16 cellular contexts compared by ENCODE assay signal in genomic region chr11:72985645-72986044, GRCh38.
DNase-seq lines count a peak whose midpoint lies in the region; ATAC-seq, FAIRE-seq and TF ChIP-seq lines count a peak whose summit lies in the region.
"Had no signal": no experiment of that assay in that cellular context is flagged by ENCODE, and none has a peak within 500 bp of the region (broad histone marks: within the 10 kb centered on the region; RNA-seq: fewer than 3 reads in every experiment).

No MANE protein-coding gene starts in this region.

- H3K4me3 Mint-ChIP-seq in CD14-positive monocyte, result no peak overlapping the region
- H3K4me3 Mint-ChIP-seq: activated naive CD8-positive, alpha-beta T cell; T-cell had no signal

- in situ Hi-C loops in HepG2 (cut with HindIII; ENCODE audit: extremely low pct_ligation_motif_present, low pct_unique_long_range_greater_than_20kb), result no loop called here

- H3K27me3 ChIP-seq in HepG2 (ENCODE audit: control insufficient read depth in 1 of 2, insufficient read depth in 2 of 2, low read length in 2 of 2), result no peaks in the 10 kb centered on the region
- H3K27me3 ChIP-seq in upper lobe of left lung, result no peaks in the 10 kb centered on the region
- H3K27me3 ChIP-seq: ovary had no signal

- H3K27ac Mint-ChIP-seq in CD14-positive monocyte, result peak overlapping the region; percentile 31 to 90 (median 78)
- H3K27ac Mint-ChIP-seq: activated naive CD8-positive, alpha-beta T cell; T-cell had no signal

- TF ChIP-seq POLR2A in HepG2 (IDR thresholded peaks at IDR 0.05; ENCODE audit: insufficient read depth in 1 of 2, low read depth in 2 of 2, low read length in 2 of 2) (no peak), upper lobe of left lung (IDR thresholded peaks at IDR 0.05) (no peak)

- no peak overlapping the region for H3K9ac ChIP-seq in HepG2 (ENCODE audit: insufficient read depth, low read depth, low read length)

- intact Hi-C loops in CD14-positive monocyte (cut with micrococcal nuclease) (no loop called here), HepG2 (cut with micrococcal nuclease; ENCODE audit: unreplicated experiment) (no loop called here)

- BruUV-seq in HepG2 (replicated peaks; lab: Mats Ljungman, UMichigan), result no TSS peak

- H3K4me3 ChIP-seq in HepG2 (replicated peaks in 1 of 3; ENCODE audit: insufficient read depth in 1 of 3, low read depth in 2 of 3, low read length in 3 of 3) (no peak overlapping the region), upper lobe of left lung (no peak overlapping the region)
- H3K4me3 ChIP-seq: ovary, PC-9, thoracic aorta had no signal

- no peak for TF ChIP-seq CTCF in CD14-positive monocyte (IDR thresholded peaks at IDR 0.05)
- no peak for TF ChIP-seq CTCF in HepG2 (CRISPR knock-in tag; IDR thresholded peaks at IDR 0.05)
- no peak for TF ChIP-seq CTCF in upper lobe of left lung (IDR thresholded peaks at IDR 0.05)

- peaks cover 16 to 63% of the 10 kb centered on the region in 2 experiments for H3K36me3 ChIP-seq in HepG2 (replicated peaks in 1 of 2; ENCODE audit: control insufficient read depth in 1 of 2, insufficient read depth in 2 of 2, low read length in 2 of 2)
- peaks cover 0 to 20% (median 0%) of the 10 kb centered on the region in 4 donors for H3K36me3 ChIP-seq in upper lobe of left lung
- H3K36me3 ChIP-seq: ovary, thoracic aorta had no signal

- H3K27ac ChIP-seq in HepG2 (ENCODE audit: extremely low read length, insufficient read depth, low read length), result no peak overlapping the region
- H3K27ac ChIP-seq in upper lobe of left lung, result peak overlapping the region in 1 of 4 donors; percentile 23
- H3K27ac ChIP-seq: ovary, PC-9, thoracic aorta had no signal

- no peaks in the 10 kb centered on the region for H3K27me3 Mint-ChIP-seq in CD14-positive monocyte (ENCODE audit: low read depth in 3 of 3)
- H3K27me3 Mint-ChIP-seq: activated naive CD8-positive, alpha-beta T cell; T-cell had no signal

- peaks cover 34 to 35% of the 10 kb centered on the region in 2 donors for H3K36me3 Mint-ChIP-seq in CD14-positive monocyte

- ATAC-seq in HepG2, result no peak
- ATAC-seq in upper lobe of left lung (ENCODE audit: low FRiP score in 2 of 2), result no peak
- ATAC-seq in HG03159 (IDR thresholded peaks at IDR 0.05; ENCODE audit: unreplicated experiment), result no peak
- no peak for ATAC-seq in HG03196 (IDR thresholded peaks at IDR 0.05; ENCODE audit: unreplicated experiment)
- ATAC-seq: T-cell had no signal

- FAIRE-seq in HepG2 (lab: Jason Lieb, UNC), result no peak

- peaks cover 0 to 4% (median 0%) of the 10 kb centered on the region in 7 donors for H3K9me3 Mint-ChIP-seq in CD14-positive monocyte
- H3K9me3 Mint-ChIP-seq: T-cell had no signal

- H3K9me3 ChIP-seq in HepG2 (ENCODE audit: low read length) (no peaks in the 10 kb centered on the region), upper lobe of left lung (no peaks in the 10 kb centered on the region)
- H3K9me3 ChIP-seq: ovary, thoracic aorta had no signal

- H3K79me2 ChIP-seq in HepG2 (ENCODE audit: insufficient read depth, low read length), result peaks cover 5% of the 10 kb centered on the region

- H3K4me1 Mint-ChIP-seq in CD14-positive monocyte, result peaks cover 57% of the 10 kb centered on the region

- no peak for TF ChIP-seq RAD21 in HepG2 (CRISPR knock-in tag; IDR thresholded peaks at IDR 0.05)

- peaks cover 6% of the 10 kb centered on the region; the same call in 1 of the 2 replicates for H3K4me1 ChIP-seq in HepG2 (ENCODE audit: insufficient read depth, low read length)
- H3K4me1 ChIP-seq in upper lobe of left lung, result peaks cover 8 to 33% (median 27%) of the 10 kb centered on the region in 4 donors

- TF ChIP-seq EP300 in HepG2 (IDR thresholded peaks at IDR 0.05; ENCODE audit: low read depth in 2 of 2, low read length in 2 of 2) (no peak), HepG2 (CRISPR knock-in tag; IDR thresholded peaks at IDR 0.05; ENCODE audit: borderline replicate concordance) (no peak), upper lobe of left lung (IDR thresholded peaks at IDR 0.05) (no peak)

- no peak overlapping the region for H2AFZ ChIP-seq in HepG2 (ENCODE audit: low read length)
- H2AFZ ChIP-seq: PC-9 had no signal

- CTCF ChIA-PET in HepG2 (lab: Yijun Ruan, JAX; ENCODE audit: low intra/inter-chr PET ratio, low total read pairs), result no interaction called here

- H3K4me2 ChIP-seq in HepG2 (ENCODE audit: low read depth, low read length), result no peak overlapping the region
- H3K4me2 ChIP-seq: PC-9 had no signal

- no peak for DNase-seq in CD14-positive monocyte (ENCODE audit: low spot score)
- peak; percentile 82 for DNase-seq in LHCN-M2 (ENCODE audit: low read depth)
- peak; percentile 36 for DNase-seq in brain pericyte (ENCODE audit: low read depth, low spot score)
- peak; percentile 15 for DNase-seq in HepG2 (ENCODE audit: low spot score)
- DNase-seq in upper lobe of left lung, result no peak
- no peak for DNase-seq in NCI-H2081 treated with DMSO at 0.1 percent for 48 hours (lab: John Stamatoyannopoulos, UW)
- DNase-seq: activated CD4-positive, CD25-positive, alpha-beta regulatory T cell; mammary epithelial cell; NCI-H345; ovary; PC-9; T-cell had no signal

- POLR2A ChIA-PET in HepG2 (lab: Yijun Ruan, JAX), result no interaction called here

- no peaks in the 10 kb centered on the region; the same call in 1 of the 2 replicates for H4K20me1 ChIP-seq in HepG2 (ENCODE audit: insufficient read depth, low read length)

TF ChIP-seq in HepG2, 621 proteins besides CTCF, POLR2A, EP300 and RAD21 (continues in another document):
- TF ChIP-seq ZNF10 (CRISPR knock-in tag; IDR thresholded peaks at IDR 0.05; ENCODE audit: borderline replicate concordance, low read depth) (no peak), STAG1 (CRISPR knock-in tag; IDR thresholded peaks at IDR 0.05) (no peak), YEATS2 (CRISPR knock-in tag; IDR thresholded peaks at IDR 0.05; ENCODE audit: borderline replicate concordance) (no peak), ARNT (IDR thresholded peaks at IDR 0.05) (no peak), KDM5B (CRISPR knock-in tag; IDR thresholded peaks at IDR 0.05; ENCODE audit: borderline replicate concordance) (no peak), ZNF510 (CRISPR knock-in tag; IDR thresholded peaks at IDR 0.05; ENCODE audit: low read depth) (no peak), RFXAP (CRISPR knock-in tag; IDR thresholded peaks at IDR 0.05; ENCODE audit: borderline replicate concordance) (no peak), SMARCE1 (IDR thresholded peaks at IDR 0.05; ENCODE audit: borderline replicate concordance) (no peak), REST (IDR thresholded peaks at IDR 0.05; ENCODE audit: borderline replicate concordance in 1 of 2, low read depth in 1 of 2, low read length in 2 of 2) (no peak), HNRNPK (IDR thresholded peaks at IDR 0.05; ENCODE audit: low read depth, low read length, poor library complexity, severe bottlenecking) (no peak), SOX6 (IDR thresholded peaks at IDR 0.05) (no peak), SOX6 (CRISPR knock-in tag; IDR thresholded peaks at IDR 0.05) (peak; percentile 75), BRCA1 (CRISPR knock-in tag; IDR thresholded peaks at IDR 0.05) (no peak)
- TF ChIP-seq, protein P1, sequence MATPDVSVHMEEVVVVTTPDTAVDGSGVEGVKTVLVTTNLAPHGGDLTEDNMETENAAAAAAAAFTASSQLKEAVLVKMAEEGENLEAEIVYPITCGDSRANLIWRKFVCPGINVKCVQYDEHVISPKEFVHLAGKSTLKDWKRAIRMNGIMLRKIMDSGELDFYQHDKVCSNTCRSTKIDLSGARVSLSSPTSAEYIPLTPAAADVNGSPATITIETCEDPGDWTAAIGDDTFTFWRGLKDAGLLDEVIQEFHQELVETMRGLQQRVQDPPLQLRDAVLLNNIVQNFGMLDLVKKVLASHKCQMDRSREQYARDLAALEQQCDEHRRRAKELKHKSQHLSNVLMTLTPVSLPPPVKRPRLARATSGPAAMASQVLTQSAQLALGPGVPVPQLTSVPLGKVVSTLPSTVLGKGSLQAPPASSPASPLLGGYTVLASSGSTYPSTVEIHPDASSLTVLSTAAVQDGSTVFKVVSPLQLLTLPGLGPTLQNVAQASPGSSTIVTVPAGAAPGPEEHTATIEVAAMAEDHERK (CRISPR knock-in tag; IDR thresholded peaks at IDR 0.05; ENCODE audit: low read depth), result no peak

Comparison
In these comparisons a context has a peak if more than half of its experiments do, and no peak if none do; other contexts are left out.
1. DNase-seq: peak in LHCN-M2 (single experiment), brain pericyte (single experiment) and HepG2 (single experiment); none in CD14-positive monocyte (single experiment), upper lobe of left lung (0 of 2) and NCI-H2081 treated with DMSO at 0.1 percent for 48 hours (single experiment).